Comparison of ENCODE assay signal across 15 cellular contexts in the genomic region with DNA sequence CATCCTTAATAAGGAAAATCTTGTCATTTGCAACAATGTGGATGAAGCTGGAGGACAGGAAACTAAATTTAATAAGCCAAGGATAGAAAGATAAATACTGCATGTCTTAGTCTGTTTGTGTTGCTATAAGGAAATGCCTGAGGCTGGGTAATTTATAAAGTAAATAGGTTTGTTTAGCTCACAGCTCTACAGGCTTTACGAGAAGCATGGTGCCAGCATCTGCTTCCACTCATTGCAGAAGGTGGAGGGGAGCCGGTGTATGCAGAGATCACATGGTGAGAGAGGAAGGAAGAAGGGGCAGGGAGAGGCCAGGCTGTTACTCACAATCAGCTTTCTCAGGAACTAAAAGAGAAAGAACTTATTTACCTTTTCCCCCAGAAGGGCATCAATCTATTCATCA.
DNase-seq lines count a peak whose midpoint lies in the region; ATAC-seq and TF ChIP-seq lines count a peak whose summit lies in the region.
"Had no signal": no experiment of that assay in that cellular context is flagged by ENCODE, and none has a peak within 500 bp of the region (broad histone marks: within the 10 kb centered on the region; RNA-seq: fewer than 3 reads in every experiment).

No MANE protein-coding gene starts in this region.

- H3K36me3 ChIP-seq in SK-N-MC (ENCODE audit: insufficient read depth, low read length), result no peaks in the 10 kb centered on the region
- no peaks in the 10 kb centered on the region for H3K36me3 ChIP-seq in hepatocyte (replicated peaks; ENCODE audit: insufficient read depth, low read depth)
- no peaks in the 10 kb centered on the region for H3K36me3 ChIP-seq in body of pancreas (replicated peaks in 1 of 2; ENCODE audit: insufficient read depth in 1 of 2, low read depth in 2 of 2)

- CTCF ChIA-PET in MCF 10A (lab: Yijun Ruan, JAX), result interaction anchor here (0.6 kb wide), 1 partner anchor 34 kb away, joined by 3 read pairs; no protein-coding TSS in a partner anchor

- H3K27me3 ChIP-seq in hepatocyte (no peaks in the 10 kb centered on the region), body of pancreas (no peaks in the 10 kb centered on the region)

- H3K27ac ChIP-seq in SK-N-MC, result peak overlapping the region; percentile 83
- no peak overlapping the region for H3K27ac ChIP-seq in hepatocyte
- no peak overlapping the region for H3K27ac ChIP-seq in body of pancreas

- H3K4me1 Mint-ChIP-seq in activated T-helper 1 cell treated with anti-CD3 and anti-CD28 coated beads, Interleukin-12 subunit alpha, Interleukin-12 subunit beta, Interleukin-2, Interleukin-4 antibody, amounts not matched to agents 30 ng/mL and 10 ng/mL and 1 ng/mL, durations not matched to agents 14 hours and 24 hours and 36 hours (ENCODE audit: low read depth), result peaks cover 12% of the 10 kb centered on the region
- no peaks in the 10 kb centered on the region for H3K4me1 Mint-ChIP-seq in MCF 10A (ENCODE audit: insufficient read depth, unreplicated experiment)

- no peaks in the 10 kb centered on the region for H4K20me1 ChIP-seq in hepatocyte (ENCODE audit: insufficient read depth, poor library complexity, severe bottlenecking)

- H3K9me3 Mint-ChIP-seq in activated T-helper 1 cell treated with anti-CD3 and anti-CD28 coated beads, Interleukin-12 subunit alpha, Interleukin-12 subunit beta, Interleukin-2, Interleukin-4 antibody, amounts not matched to agents 30 ng/mL and 10 ng/mL and 1 ng/mL, durations not matched to agents 14 hours and 24 hours and 36 hours, result peaks cover 23% of the 10 kb centered on the region
- peaks cover 14% of the 10 kb centered on the region for H3K9me3 Mint-ChIP-seq in MCF 10A (ENCODE audit: unreplicated experiment)

- ATAC-seq in body of pancreas, result no peak
- ATAC-seq: left ventricle myocardium superior had no signal

- H3K9ac ChIP-seq in SK-N-MC (ENCODE audit: insufficient read length), result no peak overlapping the region

- H3K9me2 ChIP-seq in hepatocyte (replicated peaks; ENCODE audit: insufficient read depth), result no peaks in the 10 kb centered on the region

- H3K79me2 ChIP-seq in hepatocyte, result no peaks in the 10 kb centered on the region

- WGBS in hepatocyte (ENCODE audit: low lambda C conversion rate, missing lambda C conversion rate), result 17% methylated on average over 2 of the region's 2 CpGs
- 18 to 23% methylated on average over 2 of the region's 2 CpGs for WGBS in body of pancreas, 2 donors

- intact Hi-C loops in activated T-helper 1 cell treated with anti-CD3 and anti-CD28 coated beads, Interleukin-12 subunit alpha, Interleukin-12 subunit beta, Interleukin-2, Interleukin-4 antibody, amounts not matched to agents 30 ng/mL and 10 ng/mL and 1 ng/mL, durations not matched to agents 14 hours and 24 hours and 36 hours (cut with micrococcal nuclease), result no loop called here
- intact Hi-C loops in body of pancreas (cut with DNase I) (no loop called here), MCF 10A (cut with micrococcal nuclease) (no loop called here)

- no peak for TF ChIP-seq CTCF in hepatocyte (IDR thresholded peaks at IDR 0.05; ENCODE audit: poor library complexity)
- TF ChIP-seq CTCF in body of pancreas (IDR thresholded peaks at IDR 0.05), result no peak
- no peak for TF ChIP-seq CTCF in MCF 10A (IDR thresholded peaks at IDR 0.05; ENCODE audit: unreplicated experiment)

- H2AFZ ChIP-seq in hepatocyte, result peak overlapping the region; percentile 7

- no peak overlapping the region for H3K4me2 ChIP-seq in hepatocyte

- BruUV-seq in MCF 10A (replicated peaks; lab: Mats Ljungman, UMichigan), result no TSS peak

- H3K36me3 Mint-ChIP-seq in activated T-helper 1 cell treated with anti-CD3 and anti-CD28 coated beads, Interleukin-12 subunit alpha, Interleukin-12 subunit beta, Interleukin-2, Interleukin-4 antibody, amounts not matched to agents 30 ng/mL and 10 ng/mL and 1 ng/mL, durations not matched to agents 14 hours and 24 hours and 36 hours (ENCODE audit: low read depth), result peaks cover 5% of the 10 kb centered on the region
- no peaks in the 10 kb centered on the region for H3K36me3 Mint-ChIP-seq in MCF 10A (ENCODE audit: insufficient read depth, unreplicated experiment)

- H3K4me3 ChIP-seq in SK-N-MC, result peak overlapping the region; percentile 43; the same call in 1 of the 2 replicates
- H3K4me3 ChIP-seq in hepatocyte, result no peak overlapping the region
- no peak overlapping the region for H3K4me3 ChIP-seq in body of pancreas

- TF ChIP-seq POLR2A in body of pancreas (IDR thresholded peaks at IDR 0.05), result no peak

- H3K4me3 Mint-ChIP-seq in activated T-helper 1 cell treated with anti-CD3 and anti-CD28 coated beads, Interleukin-12 subunit alpha, Interleukin-12 subunit beta, Interleukin-2, Interleukin-4 antibody, amounts not matched to agents 30 ng/mL and 10 ng/mL and 1 ng/mL, durations not matched to agents 14 hours and 24 hours and 36 hours, result no peak overlapping the region
- H3K4me3 Mint-ChIP-seq in MCF 10A (ENCODE audit: unreplicated experiment), result no peak overlapping the region

- DNase-seq in AG08396 (ENCODE audit: low spot score), result peak; percentile 19
- DNase-seq in EL, result peak; percentile 41
- DNase-seq in SK-N-MC (ENCODE audit: low read depth, low spot score), result peak; percentile 84
- peak; percentile 39 for DNase-seq in hepatocyte (ENCODE audit: low spot score)
- DNase-seq in stimulated activated CD4-positive, alpha-beta T cell treated with anti-CD3 and anti-CD28 coated beads, Interleukin-4, amount 100 ng/mL, for 4 hours, result no peak
- DNase-seq in activated T-helper 1 cell treated with anti-CD3 and anti-CD28 coated beads, Interleukin-12 subunit alpha, Interleukin-12 subunit beta, Interleukin-2, Interleukin-4 antibody, amounts not matched to agents 30 ng/mL and 10 ng/mL and 1 ng/mL, durations not matched to agents 14 hours and 24 hours and 36 hours (ENCODE audit: low spot score), result no peak
- DNase-seq in body of pancreas, result no peak
- DNase-seq in MCF 10A (ENCODE audit: unreplicated experiment), result no peak
- DNase-seq: activated CD4-positive, alpha-beta T cell treated with anti-CD3 and anti-CD28 coated beads, Interleukin-2, amount 50 U/mL, for 1 hour; activated naive CD4-positive, alpha-beta T cell treated with anti-CD3 and anti-CD28 coated beads, Interleukin-2, amount 50 U/mL, for 16 hours; COR-L47; glutamatergic neuron; left ventricle myocardium superior; NCI-H524 treated with DMSO at 0.1 percent for 48 hours; stimulated activated naive CD4-positive, alpha-beta T cell had no signal

- POLR2A ChIA-PET in MCF 10A (lab: Yijun Ruan, JAX), result no interaction called here

- H3K4me1 ChIP-seq in hepatocyte (ENCODE audit: insufficient read depth), result peaks cover 4% of the 10 kb centered on the region
- no peaks in the 10 kb centered on the region for H3K4me1 ChIP-seq in body of pancreas

- H3K27ac Mint-ChIP-seq in activated T-helper 1 cell treated with anti-CD3 and anti-CD28 coated beads, Interleukin-12 subunit alpha, Interleukin-12 subunit beta, Interleukin-2, Interleukin-4 antibody, amounts not matched to agents 30 ng/mL and 10 ng/mL and 1 ng/mL, durations not matched to agents 14 hours and 24 hours and 36 hours, result no peak overlapping the region
- H3K27ac Mint-ChIP-seq in MCF 10A (ENCODE audit: low read depth, unreplicated experiment), result no peak overlapping the region

- H3K27me3 Mint-ChIP-seq in activated T-helper 1 cell treated with anti-CD3 and anti-CD28 coated beads, Interleukin-12 subunit alpha, Interleukin-12 subunit beta, Interleukin-2, Interleukin-4 antibody, amounts not matched to agents 30 ng/mL and 10 ng/mL and 1 ng/mL, durations not matched to agents 14 hours and 24 hours and 36 hours (ENCODE audit: insufficient read depth), result peaks cover 13% of the 10 kb centered on the region
- peaks cover 10% of the 10 kb centered on the region for H3K27me3 Mint-ChIP-seq in MCF 10A (ENCODE audit: insufficient read depth, unreplicated experiment)

- no peaks in the 10 kb centered on the region for H3K9me3 ChIP-seq in SK-N-MC (ENCODE audit: low read depth, low read length)
- H3K9me3 ChIP-seq in hepatocyte (ENCODE audit: low read depth), result no peaks in the 10 kb centered on the region
- H3K9me3 ChIP-seq in body of pancreas, result no peaks in the 10 kb centered on the region

Comparison
In these comparisons a context has a peak if more than half of its experiments do, and no peak if none do; other contexts are left out.
1. DNase-seq: peak in AG08396 (single experiment), EL (single experiment), SK-N-MC (single experiment) and hepatocyte (single experiment); none in stimulated activated CD4-positive, alpha-beta T cell treated with anti-CD3 and anti-CD28 coated beads, Interleukin-4, amount 100 ng/mL, for 4 hours (0 of 2), activated T-helper 1 cell treated with anti-CD3 and anti-CD28 coated beads, Interleukin-12 subunit alpha, Interleukin-12 subunit beta, Interleukin-2, Interleukin-4 antibody, amounts not matched to agents 30 ng/mL and 10 ng/mL and 1 ng/mL, durations not matched to agents 14 hours and 24 hours and 36 hours (single experiment), body of pancreas (0 of 4) and MCF 10A (single experiment).